Comparison of ENCODE assay signal across 8 cellular contexts in genomic region chr2:15177103-15177502, GRCh38.
DNase-seq lines count a peak whose midpoint lies in the region; ATAC-seq lines count a peak whose summit lies in the region.

No MANE protein-coding gene starts in this region.

- DNase-seq in activated CD8-positive, alpha-beta memory T cell treated with anti-CD3 and anti-CD28 coated beads, Interleukin-2, amount 50 U/mL, for 4 hours = peak; percentile 51
- DNase-seq in kidney glomerular epithelial cell (lab: John Stamatoyannopoulos, UW) (peak; percentile 37), LoVo (ENCODE audit: low spot score) (no peak), NCI-H526 (lab: John Stamatoyannopoulos, UW) (no peak), NCI-H510A (lab: John Stamatoyannopoulos, UW) (no peak), OCI-M2 (lab: John Stamatoyannopoulos, UW; ENCODE audit: unreplicated experiment) (no peak)

- peak; percentile 99 for ATAC-seq in GM19468 (IDR thresholded peaks at IDR 0.05; ENCODE audit: extremely low read depth, unreplicated experiment)
- ATAC-seq in HG03439 (IDR thresholded peaks at IDR 0.05; ENCODE audit: unreplicated experiment) = peak; percentile 99

Comparison
In these comparisons a context has a peak if more than half of its experiments do, and no peak if none do; other contexts are left out.
1. DNase-seq: peak in activated CD8-positive, alpha-beta memory T cell treated with anti-CD3 and anti-CD28 coated beads, Interleukin-2, amount 50 U/mL, for 4 hours (single experiment) and kidney glomerular epithelial cell (single experiment); none in LoVo (single experiment), NCI-H526 (0 of 2), NCI-H510A (single experiment) and OCI-M2 (single experiment).